8 cellular contexts compared by ENCODE assay signal in the genomic region with DNA sequence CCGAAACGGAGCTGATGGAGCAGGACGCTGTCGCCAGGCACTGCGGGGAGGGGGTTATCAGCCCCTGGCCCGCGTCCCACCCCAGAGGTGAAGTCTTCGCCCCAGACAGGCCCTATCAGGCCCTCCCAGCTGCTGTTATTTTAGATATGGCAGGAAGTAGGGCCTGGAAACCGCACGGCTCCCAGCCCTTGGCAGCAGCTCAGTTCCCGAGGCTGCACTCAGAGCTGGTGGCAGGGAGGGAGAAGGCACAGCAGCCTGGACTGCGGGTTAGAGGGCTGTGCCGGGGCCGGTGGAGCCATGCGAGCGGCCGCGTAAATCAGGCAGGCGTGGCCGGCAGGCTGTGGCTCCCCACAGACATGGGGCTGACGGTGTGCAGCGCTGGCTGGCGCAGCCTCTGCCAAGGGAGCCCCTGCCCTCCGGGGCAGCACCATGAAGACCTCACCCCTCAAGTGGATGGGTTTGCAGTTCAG.
DNase-seq lines count a peak whose midpoint lies in the region; ATAC-seq and TF ChIP-seq lines count a peak whose summit lies in the region.

No MANE protein-coding gene starts in this region.

- peaks cover 64% of the 10 kb centered on the region for H3K4me1 Mint-ChIP-seq in activated CD8-positive, alpha-beta T cell treated with anti-CD3 and anti-CD28 coated beads for 36 hours (ENCODE audit: low read depth)

- H3K27me3 ChIP-seq in neuron (ENCODE audit: insufficient read depth, low read length), result no peaks in the 10 kb centered on the region

- H3K36me3 Mint-ChIP-seq in activated CD8-positive, alpha-beta T cell treated with anti-CD3 and anti-CD28 coated beads for 36 hours (ENCODE audit: low read depth), result peaks cover 47% of the 10 kb centered on the region

- H3K9me3 Mint-ChIP-seq in activated CD8-positive, alpha-beta T cell treated with anti-CD3 and anti-CD28 coated beads for 36 hours, result no peaks in the 10 kb centered on the region

- no peaks in the 10 kb centered on the region for H3K27me3 Mint-ChIP-seq in activated CD8-positive, alpha-beta T cell treated with anti-CD3 and anti-CD28 coated beads for 36 hours

- no peaks in the 10 kb centered on the region for H3K36me3 ChIP-seq in neuron (ENCODE audit: insufficient read depth, low read length)

- intact Hi-C loops in activated CD8-positive, alpha-beta T cell treated with anti-CD3 and anti-CD28 coated beads for 36 hours (cut with micrococcal nuclease), result no loop called here

- DNase-seq in stimulated activated CD4-positive, alpha-beta T cell treated with anti-CD3 and anti-CD28 coated beads, Interleukin-15, amount 100 ng/mL, for 24 hours, result peak; percentile 39
- DNase-seq in stimulated activated CD4-positive, alpha-beta T cell treated with anti-CD3 and anti-CD28 coated beads, Interleukin-12 subunit alpha, Interleukin-12 subunit beta, amount 100 ng/mL, for 4 hours, result no peak
- peak; percentile 43 for DNase-seq in activated CD8-positive, alpha-beta T cell treated with anti-CD3 and anti-CD28 coated beads for 36 hours
- DNase-seq in fibroblast of the aortic adventitia (ENCODE audit: low read depth), result peak; percentile 78
- DNase-seq in T-helper 9 cell, result no peak

- no peak for TF ChIP-seq CTCF in activated CD8-positive, alpha-beta T cell treated with anti-CD3 and anti-CD28 coated beads for 36 hours (IDR thresholded peaks at IDR 0.05)
- no peak for TF ChIP-seq CTCF in fibroblast of the aortic adventitia (IDR thresholded peaks at IDR 0.05; ENCODE audit: insufficient read depth, low read length)

- H3K27ac Mint-ChIP-seq in activated CD8-positive, alpha-beta T cell treated with anti-CD3 and anti-CD28 coated beads for 36 hours, result peak overlapping the region; percentile 90

- POLR2A ChIA-PET in activated CD8-positive, alpha-beta T cell treated with anti-CD3 and anti-CD28 coated beads for 36 hours (lab: Charles Lee), result interaction anchor here (0.8 to 3.2 kb wide), 4 partner anchors 10 to 109 kb away, joined by 3 to 24 read pairs (median 14); no protein-coding TSS in a partner anchor

- H3K9me3 ChIP-seq in neuron (ENCODE audit: low read length), result no peaks in the 10 kb centered on the region

- H3K4me3 Mint-ChIP-seq in activated CD8-positive, alpha-beta T cell treated with anti-CD3 and anti-CD28 coated beads for 36 hours, result peak overlapping the region; percentile 63

- H2AFZ ChIP-seq in neuron (ENCODE audit: low read depth, low read length), result peak overlapping the region; percentile 69

- no peaks in the 10 kb centered on the region for H3K4me1 ChIP-seq in neuron (ENCODE audit: insufficient read depth, low read length)

- peak overlapping the region; percentile 43 for H3K4me3 ChIP-seq in fibroblast of the aortic adventitia (ENCODE audit: low read depth, low read length)
- no peak overlapping the region for H3K4me3 ChIP-seq in neuron (ENCODE audit: low read length)

- peak; percentile 43 for ATAC-seq in activated CD8-positive, alpha-beta T cell treated with anti-CD3 and anti-CD28 coated beads for 36 hours
- no peak for ATAC-seq in HG03378 (IDR thresholded peaks at IDR 0.05; ENCODE audit: unreplicated experiment)
- no peak for ATAC-seq in HG03439 (IDR thresholded peaks at IDR 0.05; ENCODE audit: unreplicated experiment)

- CTCF ChIA-PET in activated CD8-positive, alpha-beta T cell treated with anti-CD3 and anti-CD28 coated beads for 36 hours (lab: Charles Lee), result interaction anchor here (0.8 to 1.1 kb wide), 3 partner anchors 21 to 114 kb away, joined by 3 read pairs; no protein-coding TSS in a partner anchor

Comparison
In these comparisons a context has a peak if more than half of its experiments do, and no peak if none do; other contexts are left out.
1. DNase-seq: peak in stimulated activated CD4-positive, alpha-beta T cell treated with anti-CD3 and anti-CD28 coated beads, Interleukin-15, amount 100 ng/mL, for 24 hours (single experiment), activated CD8-positive, alpha-beta T cell treated with anti-CD3 and anti-CD28 coated beads for 36 hours (single experiment) and fibroblast of the aortic adventitia (single experiment); none in stimulated activated CD4-positive, alpha-beta T cell treated with anti-CD3 and anti-CD28 coated beads, Interleukin-12 subunit alpha, Interleukin-12 subunit beta, amount 100 ng/mL, for 4 hours (single experiment) and T-helper 9 cell (single experiment).